In genomic region chr20:61030130-61030529, GRCh38 we compare ENCODE assay signal across 18 cellular contexts.
A peak's percentile ranks its signal among the peaks of the same experiment; 100 is the strongest.
DNase-seq lines count a peak whose midpoint lies in the region; ATAC-seq, FAIRE-seq and TF ChIP-seq lines count a peak whose summit lies in the region.
"Had no signal": no experiment of that assay in that cellular context is flagged by ENCODE, and none has a peak within 500 bp of the region (broad histone marks: within the 10 kb centered on the region; RNA-seq: fewer than 3 reads in every experiment).

No MANE protein-coding gene starts in this region.

- H3K27ac Mint-ChIP-seq in activated naive CD8-positive, alpha-beta T cell treated with anti-CD3 and anti-CD28 coated beads for 36 hours: no peak overlapping the region
- H3K27ac Mint-ChIP-seq: CD4-positive, alpha-beta memory T cell had no signal

- H2AFZ ChIP-seq in keratinocyte (ENCODE audit: control insufficient read depth, low read length): no peak overlapping the region

- peak; percentile 13 for FAIRE-seq in keratinocyte (lab: Jason Lieb, UNC)
- FAIRE-seq: GM12891, GM18507, H54 had no signal

- peaks cover 7% of the 10 kb centered on the region for H3K27me3 ChIP-seq in keratinocyte (ENCODE audit: control insufficient read depth, extremely low read depth, insufficient read depth, low read length)

- no peaks in the 10 kb centered on the region for H3K36me3 ChIP-seq in keratinocyte (ENCODE audit: control insufficient read depth in 2 of 2, extremely low read depth in 1 of 2, insufficient read depth in 2 of 2, low read length in 2 of 2)
- H3K36me3 ChIP-seq: HAP-1 had no signal

- no peak for TF ChIP-seq CTCF in keratinocyte (optimal IDR thresholded peaks at IDR 0.05 in 1 of 3, IDR thresholded peaks at IDR 0.05 in 1 of 3, conservative IDR thresholded peaks at IDR 0.05 in 1 of 3; ENCODE audit: extremely low read depth in 1 of 3, insufficient read depth in 2 of 3, low read length in 3 of 3)

- dilution Hi-C loops in keratinocyte (cut with MboI; ENCODE audit: extremely low pct_ligation_motif_present, low sequenced_read_pairs): no loop called here

- DNase-seq in epidermal melanocyte (ENCODE audit: insufficient read length, low spot score) (peak; percentile 9), keratinocyte (ENCODE audit: low read depth, low spot score) (no peak), sciatic nerve (ENCODE audit: low spot score) (no peak), NCI-H128 (lab: John Stamatoyannopoulos, UW; ENCODE audit: unreplicated experiment) (no peak)
- DNase-seq in activated naive CD8-positive, alpha-beta T cell treated with anti-CD3 and anti-CD28 coated beads for 36 hours: no peak
- DNase-seq: C1 segment of cervical spinal cord; Calu3; CD4-positive, alpha-beta memory T cell; COR-L47; DMS53; DMS79 treated with DMSO at 0.1 percent for 48 hours; GF-D8; GOT3 had no signal

- no peak overlapping the region for H3K9ac ChIP-seq in keratinocyte (ENCODE audit: control insufficient read depth, extremely low read depth, insufficient read depth, low read length)

- no peaks in the 10 kb centered on the region for H3K4me1 ChIP-seq in keratinocyte (ENCODE audit: control insufficient read depth, extremely low read depth, insufficient read depth, low read length)
- H3K4me1 ChIP-seq: HAP-1 had no signal

- no peaks in the 10 kb centered on the region for H3K79me2 ChIP-seq in keratinocyte (ENCODE audit: control insufficient read depth, insufficient read depth, low read length)

- intact Hi-C loops in sciatic nerve (cut with DNase I): no loop called here

- no peaks in the 10 kb centered on the region for H3K4me1 Mint-ChIP-seq in activated naive CD8-positive, alpha-beta T cell treated with anti-CD3 and anti-CD28 coated beads for 36 hours
- H3K4me1 Mint-ChIP-seq: CD4-positive, alpha-beta memory T cell had no signal

- H3K9me3 Mint-ChIP-seq in activated naive CD8-positive, alpha-beta T cell treated with anti-CD3 and anti-CD28 coated beads for 36 hours: peaks cover 5% of the 10 kb centered on the region

- H3K36me3 Mint-ChIP-seq in activated naive CD8-positive, alpha-beta T cell treated with anti-CD3 and anti-CD28 coated beads for 36 hours: no peaks in the 10 kb centered on the region
- H3K36me3 Mint-ChIP-seq: CD4-positive, alpha-beta memory T cell had no signal

- no peaks in the 10 kb centered on the region for H3K9me3 ChIP-seq in keratinocyte (ENCODE audit: control insufficient read depth, low read depth, low read length)
- H3K9me3 ChIP-seq: HAP-1 had no signal

- H3K4me3 Mint-ChIP-seq in activated naive CD8-positive, alpha-beta T cell treated with anti-CD3 and anti-CD28 coated beads for 36 hours: no peak overlapping the region
- H3K4me3 Mint-ChIP-seq: CD4-positive, alpha-beta memory T cell had no signal

- H3K27ac ChIP-seq in keratinocyte (ENCODE audit: control insufficient read depth, insufficient read depth, low read length): no peak overlapping the region

- ATAC-seq in sciatic nerve: peak; percentile 53
- no peak for ATAC-seq in HG03139 (IDR thresholded peaks at IDR 0.05; ENCODE audit: unreplicated experiment)

- no peak overlapping the region for H3K4me2 ChIP-seq in keratinocyte (ENCODE audit: control insufficient read depth, extremely low read depth, insufficient read depth, low read depth, low read length)

- H3K27me3 Mint-ChIP-seq in activated naive CD8-positive, alpha-beta T cell treated with anti-CD3 and anti-CD28 coated beads for 36 hours: peaks cover 4% of the 10 kb centered on the region
- H3K27me3 Mint-ChIP-seq: CD4-positive, alpha-beta memory T cell had no signal

- no peaks in the 10 kb centered on the region for H3K9me1 ChIP-seq in keratinocyte (ENCODE audit: control insufficient read depth, extremely low read depth, insufficient read depth, low read length)

- no peak overlapping the region for H3K4me3 ChIP-seq in keratinocyte (ENCODE audit: control insufficient read depth in 2 of 3, extremely low read depth in 1 of 3, insufficient read depth in 2 of 3, low read depth in 1 of 3, low read length in 3 of 3)
- H3K4me3 ChIP-seq: HAP-1 had no signal

- H4K20me1 ChIP-seq in keratinocyte (ENCODE audit: control insufficient read depth, extremely low read depth, insufficient read depth, low read length): no peaks in the 10 kb centered on the region
